In genomic region chr15:85649372-85649771, GRCh38 we compare ENCODE assay signal across 1 cellular context.
TF ChIP-seq lines count a peak whose summit lies in the region.

No MANE protein-coding gene starts in this region.

TF ChIP-seq in WTC11, 78 proteins besides CTCF, POLR2A, EP300 and RAD21 (continued from another document):
- TF ChIP-seq ZNF425 (CRISPR knock-in tag; conservative IDR thresholded peaks at IDR 0.05) = no peak
- no peak for TF ChIP-seq MYBL2 (CRISPR knock-in tag; IDR thresholded peaks at IDR 0.05)
- no peak for TF ChIP-seq ZSCAN18 (CRISPR knock-in tag; IDR thresholded peaks at IDR 0.05)
- no peak for TF ChIP-seq AR (CRISPR knock-in tag; IDR thresholded peaks at IDR 0.05)
- no peak for TF ChIP-seq NR1H2 (CRISPR knock-in tag; IDR thresholded peaks at IDR 0.05)
- TF ChIP-seq USF1 (CRISPR knock-in tag; IDR thresholded peaks at IDR 0.05) = no peak
- TF ChIP-seq NR2C2 (CRISPR knock-in tag; IDR thresholded peaks at IDR 0.05) = no peak
- no peak for TF ChIP-seq ARID4B (CRISPR knock-in tag; IDR thresholded peaks at IDR 0.05; ENCODE audit: borderline replicate concordance)
- no peak for TF ChIP-seq GABPB1 (CRISPR knock-in tag; IDR thresholded peaks at IDR 0.05)
- TF ChIP-seq PRDM15 (CRISPR knock-in tag; IDR thresholded peaks at IDR 0.05) = no peak
- no peak for TF ChIP-seq E2F5 (CRISPR knock-in tag; IDR thresholded peaks at IDR 0.05)
- no peak for TF ChIP-seq HMGA2 (CRISPR knock-in tag; IDR thresholded peaks at IDR 0.05)
TF ChIP-seq in WTC11: peak in this region for 0.
